ENCODE assay signal across 17 cellular contexts in genomic region chr1:88612299-88612698, GRCh38.
"Had no signal": no experiment of that assay in that cellular context is flagged by ENCODE, and none has a peak within 500 bp of the region (broad histone marks: within the 10 kb centered on the region; RNA-seq: fewer than 3 reads in every experiment).

No MANE protein-coding gene starts in this region.

- H3K4me3 ChIP-seq: body of pancreas, lower lobe of right lung, sigmoid colon, upper lobe of left lung had no signal

- H3K27me3 ChIP-seq: body of pancreas, sigmoid colon, upper lobe of left lung had no signal

- DNase-seq: activated CD4-positive, alpha-beta T cell treated with anti-CD3 and anti-CD28 coated beads, Interleukin-2, amount 50 U/mL, for 4 hours; activated CD8-positive, alpha-beta memory T cell treated with anti-CD3 and anti-CD28 coated beads, Interleukin-2, amount 10 ng/mL, durations not matched to agents 7 days and 5 days; activated effector memory CD4-positive, alpha-beta T cell treated with Interleukin-2 at 50 U/mL for 16 hours; activated T-cell treated with anti-CD3 and anti-CD28 coated beads, Interleukin-2, amount 50 U/mL, for 24 hours; body of pancreas; central memory CD4-positive, alpha-beta T cell; cortex of kidney; effector memory CD4-positive, alpha-beta T cell; hypothalamus; lower lobe of right lung; sigmoid colon; stimulated activated CD4-positive, alpha-beta T cell treated with anti-CD3 and anti-CD28 coated beads, Interleukin-12 subunit alpha, Interleukin-12 subunit beta, amount 100 ng/mL, for 4 hours; stimulated activated naive CD4-positive, alpha-beta T cell treated with Interleukin-2 at 50 U/mL for 16 hours had no signal

- H3K27ac ChIP-seq: body of pancreas, epithelial cell of prostate, lower lobe of right lung, sigmoid colon, upper lobe of left lung had no signal

- H3K4me1 ChIP-seq: body of pancreas, lower lobe of right lung, sigmoid colon, upper lobe of left lung had no signal

- H3K36me3 ChIP-seq: lower lobe of right lung, sigmoid colon, upper lobe of left lung had no signal

- H3K9me3 ChIP-seq: body of pancreas, lower lobe of right lung, sigmoid colon, upper lobe of left lung had no signal

- ATAC-seq: activated CD4-positive, CD25-positive, alpha-beta regulatory T cell treated with anti-CD3 and anti-CD28 coated beads, Interleukin-2, amount 50 U/mL, for 24 hours; activated CD8-positive, alpha-beta memory T cell treated with anti-CD3 and anti-CD28 coated beads, Interleukin-2, amount 10 ng/mL, durations not matched to agents 7 days and 5 days; body of pancreas; natural killer cell treated with Interleukin-12 subunit alpha and Interleukin-12 subunit beta and Interleukin-15 and Interleukin-18, amount 100 ng/mL, for 72 hours had no signal
